ENCODE assay signal across 8 cellular contexts in genomic region chr3:71066849-71067261, GRCh38.
A peak's percentile ranks its signal among the peaks of the same experiment; 100 is the strongest.
DNase-seq lines count a peak whose midpoint lies in the region; ATAC-seq and TF ChIP-seq lines count a peak whose summit lies in the region.
"Had no signal": no experiment of that assay in that cellular context is flagged by ENCODE, and none has a peak within 500 bp of the region (broad histone marks: within the 10 kb centered on the region; RNA-seq: fewer than 3 reads in every experiment).

No MANE protein-coding gene starts in this region.

- no peak for ATAC-seq in HG03354 (IDR thresholded peaks at IDR 0.05; ENCODE audit: poor library complexity, severe bottlenecking, unreplicated experiment)

- TF ChIP-seq POLR2A in esophagus squamous epithelium (IDR thresholded peaks at IDR 0.05) (no peak), sigmoid colon (IDR thresholded peaks at IDR 0.05) (no peak)

- in situ Hi-C loops in KBM-7 (cut with MboI; ENCODE audit: low pct_unique_long_range_greater_than_20kb, low sequenced_read_pairs) (no loop called here), GM13976 (cut with MboI; ENCODE audit: low sequenced_read_pairs, unreplicated experiment) (no loop called here)

- H3K4me1 ChIP-seq in esophagus squamous epithelium (peaks cover 38 to 86% (median 60%) of the 10 kb centered on the region in 3 donors), sigmoid colon (peaks cover 0 to 67% (median 63%) of the 10 kb centered on the region in 4 donors)

- H3K27ac ChIP-seq in esophagus squamous epithelium (peak overlapping the region; percentile 94 to 99 (median 97)), sigmoid colon (peak overlapping the region; percentile 92 to 99 (median 98))

- DNase-seq in KBM-7, result peak; percentile 60
- DNase-seq in UCSD-AML1 (lab: John Stamatoyannopoulos, UW; ENCODE audit: unreplicated experiment), result peak; percentile 37
- no peak for DNase-seq in esophagus squamous epithelium (lab: John Stamatoyannopoulos, UW)
- no peak for DNase-seq in sigmoid colon
- no peak for DNase-seq in HuH-7 (ENCODE audit: low spot score)
- DNase-seq in GM13976 (ENCODE audit: low spot score), result no peak

- 8 to 11% methylated on average over 3 of the region's 3 CpGs for WGBS in esophagus squamous epithelium, 2 donors
- WGBS in sigmoid colon, 2 donors, result 10 to 22% methylated on average over 3 of the region's 3 CpGs

- TF ChIP-seq CTCF in esophagus squamous epithelium (IDR thresholded peaks at IDR 0.05), result no peak
- TF ChIP-seq CTCF in sigmoid colon (IDR thresholded peaks at IDR 0.05), result no peak
- TF ChIP-seq CTCF in GM13976 (IDR thresholded peaks at IDR 0.05; ENCODE audit: borderline replicate concordance, control extremely low read depth, extremely low read depth, insufficient read depth, missing control alignments), result no peak

- H3K36me3 ChIP-seq in esophagus squamous epithelium, result no peaks in the 10 kb centered on the region
- H3K36me3 ChIP-seq in sigmoid colon, result no peaks in the 10 kb centered on the region
- H3K36me3 ChIP-seq: SJSA1 had no signal

- intact Hi-C loops in esophagus squamous epithelium (cut with DNase I), result loop anchor here (10.0 kb wide), 1 partner anchor 62 kb away; no protein-coding TSS in a partner anchor
- intact Hi-C loops in sigmoid colon (cut with DNase I), result loop anchor here (5.0 kb wide), 2 partner anchors 40 to 60 kb away; no protein-coding TSS in a partner anchor

- H3K9me3 ChIP-seq in esophagus squamous epithelium (no peaks in the 10 kb centered on the region), sigmoid colon (no peaks in the 10 kb centered on the region)
- H3K9me3 ChIP-seq: SJSA1 had no signal

- H3K4me3 ChIP-seq in esophagus squamous epithelium (peak overlapping the region in 1 of 4 donors; percentile 83), sigmoid colon (peak overlapping the region in 3 of 4 donors; percentile 7 to 73 (median 71))
- H3K4me3 ChIP-seq: SJSA1 had no signal

- TF ChIP-seq EP300 in sigmoid colon (IDR thresholded peaks at IDR 0.05), result no peak

- H3K27me3 ChIP-seq in esophagus squamous epithelium (no peaks in the 10 kb centered on the region), sigmoid colon (no peaks in the 10 kb centered on the region)
- H3K27me3 ChIP-seq: SJSA1 had no signal

Comparison
In these comparisons a context has a peak if more than half of its experiments do, and no peak if none do; other contexts are left out.
1. DNase-seq: peak in KBM-7 (single experiment) and UCSD-AML1 (single experiment); none in esophagus squamous epithelium (single experiment), sigmoid colon (single experiment), HuH-7 (single experiment) and GM13976 (single experiment).